Comparison of ENCODE assay signal across 12 cellular contexts in genomic region chr17:71189493-71189831, GRCh38.
"Had no signal": no experiment of that assay in that cellular context is flagged by ENCODE, and none has a peak within 500 bp of the region (broad histone marks: within the 10 kb centered on the region; RNA-seq: fewer than 3 reads in every experiment).

No MANE protein-coding gene starts in this region.

- H3K9me3 Mint-ChIP-seq: activated naive CD8-positive, alpha-beta T cell treated with anti-CD3 and anti-CD28 coated beads for 36 hours had no signal

- H3K36me3 Mint-ChIP-seq: activated naive CD8-positive, alpha-beta T cell treated with anti-CD3 and anti-CD28 coated beads for 36 hours; naive thymus-derived CD4-positive, alpha-beta T cell; stimulated activated naive B cell treated with anti-CD40 and anti-IgM and Interleukin-4, amounts not matched to agents 10 μg/mL and 1 μg/mL and 100 μg/mL, for 72 hours had no signal

- H3K36me3 ChIP-seq: pancreas, sigmoid colon, thyroid gland had no signal

- FAIRE-seq: pancreas had no signal

- H3K27ac Mint-ChIP-seq: activated CD4-positive, alpha-beta T cell treated with anti-CD3 and anti-CD28 coated beads, Interleukin-2, amount 10 ng/mL, durations not matched to agents 7 days and 5 days; activated naive CD8-positive, alpha-beta T cell treated with anti-CD3 and anti-CD28 coated beads for 36 hours; naive thymus-derived CD4-positive, alpha-beta T cell; stimulated activated naive B cell treated with anti-CD40 and anti-IgM and Interleukin-4, amounts not matched to agents 10 μg/mL and 1 μg/mL and 100 μg/mL, for 72 hours had no signal

- H3K4me1 ChIP-seq: pancreas had no signal

- H3K4me3 ChIP-seq: lung, pancreas, sigmoid colon, thyroid gland had no signal

- H3K27me3 Mint-ChIP-seq: activated CD4-positive, alpha-beta T cell treated with anti-CD3 and anti-CD28 coated beads, Interleukin-2, amount 10 ng/mL, durations not matched to agents 7 days and 5 days; activated naive CD8-positive, alpha-beta T cell treated with anti-CD3 and anti-CD28 coated beads for 36 hours; naive thymus-derived CD4-positive, alpha-beta T cell; stimulated activated naive B cell treated with anti-CD40 and anti-IgM and Interleukin-4, amounts not matched to agents 10 μg/mL and 1 μg/mL and 100 μg/mL, for 72 hours had no signal

- H3K27me3 ChIP-seq: pancreas, sigmoid colon, thyroid gland had no signal

- H3K4me1 Mint-ChIP-seq: activated CD4-positive, alpha-beta T cell treated with anti-CD3 and anti-CD28 coated beads, Interleukin-2, amount 10 ng/mL, durations not matched to agents 7 days and 5 days; activated naive CD8-positive, alpha-beta T cell treated with anti-CD3 and anti-CD28 coated beads for 36 hours; naive thymus-derived CD4-positive, alpha-beta T cell; stimulated activated naive B cell treated with anti-CD40 and anti-IgM and Interleukin-4, amounts not matched to agents 10 μg/mL and 1 μg/mL and 100 μg/mL, for 72 hours had no signal

- H3K9me3 ChIP-seq: pancreas, sigmoid colon, thyroid gland had no signal

- H3K27ac ChIP-seq: pancreas, thyroid gland had no signal

- H3K4me3 Mint-ChIP-seq: activated CD4-positive, alpha-beta T cell treated with anti-CD3 and anti-CD28 coated beads, Interleukin-2, amount 10 ng/mL, durations not matched to agents 7 days and 5 days; activated naive CD8-positive, alpha-beta T cell treated with anti-CD3 and anti-CD28 coated beads for 36 hours; naive thymus-derived CD4-positive, alpha-beta T cell; stimulated activated naive B cell treated with anti-CD40 and anti-IgM and Interleukin-4, amounts not matched to agents 10 μg/mL and 1 μg/mL and 100 μg/mL, for 72 hours had no signal

- DNase-seq: activated CD4-positive, alpha-beta T cell treated with anti-CD3 and anti-CD28 coated beads, Interleukin-2, amount 10 ng/mL, durations not matched to agents 7 days and 5 days; activated CD8-positive, alpha-beta memory T cell treated with anti-CD3 and anti-CD28 coated beads for 24 hours; activated gamma-delta T cell treated with Interleukin-2 at 50 U/mL for 16 hours; activated naive CD8-positive, alpha-beta T cell treated with anti-CD3 and anti-CD28 coated beads for 36 hours; amygdala; naive thymus-derived CD4-positive, alpha-beta T cell; pancreas; sigmoid colon; stimulated activated naive B cell treated with anti-CD40 and anti-IgM and Interleukin-4, amounts not matched to agents 10 μg/mL and 1 μg/mL and 100 μg/mL, for 72 hours; T-helper 9 cell; thyroid gland had no signal

- ATAC-seq: naive thymus-derived CD4-positive, alpha-beta T cell; stimulated activated naive B cell treated with anti-CD40 and anti-IgM and Interleukin-4, amounts not matched to agents 10 μg/mL and 1 μg/mL and 100 μg/mL, for 72 hours had no signal
